Comparison of ENCODE assay signal across 8 cellular contexts in the genomic region with DNA sequence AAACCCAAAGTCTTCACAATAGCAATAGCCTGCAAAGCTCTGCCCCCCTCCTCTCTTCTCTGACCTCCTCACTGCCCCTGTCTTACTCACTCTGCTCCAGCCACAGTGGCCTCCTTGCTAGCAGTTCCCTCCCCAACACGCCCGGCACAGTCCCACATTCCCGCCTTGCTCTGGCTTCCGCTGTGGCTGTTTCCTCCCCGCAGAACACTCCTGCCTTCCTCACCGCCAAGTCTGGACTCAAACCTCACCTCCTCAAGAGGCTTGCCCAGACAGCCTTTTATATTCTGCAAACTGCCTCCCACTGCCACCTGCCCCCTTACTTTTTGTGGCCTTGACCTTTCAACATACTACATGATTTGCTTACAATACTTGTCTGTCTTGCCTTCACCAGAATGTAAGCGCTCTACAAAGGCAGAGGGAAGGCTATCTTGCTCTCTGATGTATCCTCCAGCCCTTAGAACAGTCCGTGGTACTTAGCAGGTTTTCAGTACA. TPM values are rescaled to one million over a fixed set of nuclear protein-coding genes. Genes with fewer than 3 reads are reported as not detected.
DNase-seq lines count a peak whose midpoint lies in the region; ATAC-seq and TF ChIP-seq lines count a peak whose summit lies in the region.

No MANE protein-coding gene starts in this region.

- no peaks in the 10 kb centered on the region for H3K27me3 ChIP-seq in GM06990 (replicated peaks; ENCODE audit: control insufficient read depth, insufficient read depth, low read length)
- H3K27me3 ChIP-seq in SU-DHL-6 (ENCODE audit: low read length): no peaks in the 10 kb centered on the region

- H3K4me3 ChIP-seq in GM06990 (replicated peaks; ENCODE audit: low read depth, low read length): peak overlapping the region; percentile 77
- peak overlapping the region; percentile 73 for H3K4me3 ChIP-seq in SU-DHL-6 (ENCODE audit: insufficient read depth, low read length, poor library complexity, severe bottlenecking)
- peak overlapping the region; percentile 94 for H3K4me3 ChIP-seq in epithelial cell of esophagus (ENCODE audit: low read length)

- intact Hi-C loops in posterior vena cava (cut with DNase I): no loop called here

- DNase-seq in GM06990 (ENCODE audit: extremely low read depth, insufficient read length) (no peak), epithelial cell of esophagus (ENCODE audit: low read depth) (no peak), myocyte (ENCODE audit: low read depth) (peak; percentile 63), NCI-H526 treated with DMSO at 0.1 percent for 48 hours (lab: John Stamatoyannopoulos, UW) (no peak), posterior vena cava (ENCODE audit: low spot score) (no peak)

- no peaks in the 10 kb centered on the region for H3F3A ChIP-seq in SU-DHL-6 (ENCODE audit: insufficient read depth)

- no peak overlapping the region; the same call in 1 of the 2 replicates for H3K27ac ChIP-seq in SU-DHL-6 (ENCODE audit: low read depth, low read length)

- no peaks in the 10 kb centered on the region for H3K9me2 ChIP-seq in SU-DHL-6 (replicated peaks; ENCODE audit: insufficient read depth, low read length)

- H4K20me1 ChIP-seq in SU-DHL-6 (ENCODE audit: low read depth, low read length): no peaks in the 10 kb centered on the region

- H3K9me3 ChIP-seq in SU-DHL-6 (ENCODE audit: insufficient read depth, low read length): no peaks in the 10 kb centered on the region

- H2AFZ ChIP-seq in SU-DHL-6 (ENCODE audit: low read depth, low read length, severe bottlenecking): peak overlapping the region; percentile 88

- TF ChIP-seq CTCF in GM06990 (IDR thresholded peaks at IDR 0.05; ENCODE audit: insufficient read depth, low read length, poor library complexity, severe bottlenecking) (no peak), SU-DHL-6 (IDR thresholded peaks at IDR 0.05; ENCODE audit: insufficient read depth, low read length, poor library complexity, severe bottlenecking) (no peak), epithelial cell of esophagus (IDR thresholded peaks at IDR 0.05; ENCODE audit: insufficient read depth, low read depth, low read length, missing control alignments) (no peak)

- H3K36me3 ChIP-seq in GM06990 (ENCODE audit: control insufficient read depth, insufficient read depth, low read length) (peaks cover 15% of the 10 kb centered on the region), SU-DHL-6 (ENCODE audit: low read length) (no peaks in the 10 kb centered on the region)

- peak; percentile 14 for ATAC-seq in HG02852 (IDR thresholded peaks at IDR 0.05; ENCODE audit: unreplicated experiment)
- ATAC-seq in GM21528 (IDR thresholded peaks at IDR 0.05; ENCODE audit: low FRiP score, unreplicated experiment): no peak

- H3K9ac ChIP-seq in SU-DHL-6 (ENCODE audit: low read length): peak overlapping the region; percentile 75

- H3K4me2 ChIP-seq in SU-DHL-6 (ENCODE audit: low read depth, low read length, poor library complexity, severe bottlenecking): peak overlapping the region; percentile 79

- H3K79me2 ChIP-seq in SU-DHL-6 (ENCODE audit: insufficient read depth, low read length): peaks cover 4% of the 10 kb centered on the region; the same call in 1 of the 2 replicates

RNA-seq across cellular contexts. Expression of gene MPI, which starts 0.4 kb away (rescaled TPM):
- total RNA-seq in myocyte (334 and 342 TPM in 2 replicates), posterior vena cava (10 to 100 TPM; 22.4 to 26.5 TPM)
- 90.3 TPM for polyA plus RNA-seq in myocyte (2012)

RNA-seq across cellular contexts. Expression of gene SCAMP2, which starts 16.3 kb away (rescaled TPM):
- 59.2 and 77.2 TPM in 2 replicates for total RNA-seq in myocyte
- polyA plus RNA-seq in myocyte (2012): 106 TPM
- total RNA-seq in posterior vena cava: 10 to 100 TPM; 65.1 to 65.6 TPM

RNA-seq across cellular contexts. Expression of gene FAM219B, which starts 17.2 kb away (rescaled TPM):
- 111 and 113 TPM in 2 replicates for total RNA-seq in myocyte
- polyA plus RNA-seq in myocyte (2012): 73.0 TPM
- 10 to 100 TPM; 61.5 to 81.0 TPM for total RNA-seq in posterior vena cava

RNA-seq across cellular contexts. Expression of gene ULK3, which starts 46.5 kb away (rescaled TPM):
- total RNA-seq in myocyte (75.0 and 80.5 TPM in 2 replicates), posterior vena cava (10 to 100 TPM; 19.1 to 21.8 TPM)
- polyA plus RNA-seq in myocyte (2012): 36.8 TPM

RNA-seq across cellular contexts. Expression of gene COX5A, which starts 48.4 kb away (rescaled TPM):
- total RNA-seq in myocyte (140 and 153 TPM in 2 replicates), posterior vena cava (100 to 1,000 TPM in 1 of 2 donors, 10 to 100 TPM in 1; 90.6 to 101 TPM)
- polyA plus RNA-seq in myocyte (2012): 229 TPM

Comparison
In these comparisons a context has a peak if more than half of its experiments do, and no peak if none do; other contexts are left out.
1. RNA of gene MPI, which starts 0.4 kb away (total RNA-seq): 334 to 342 TPM in myocyte; 22.4 to 26.5 TPM in posterior vena cava; every median in the first group is over 10 times any median in the second.
2. Peak in every context shown above with its lines, with median percentiles within 50 percentile points of each other: H3K4me3 ChIP-seq.